1 cellular context compared by ENCODE assay signal in genomic region chr19:10431254-10431942, GRCh38.
TF ChIP-seq lines count a peak whose summit lies in the region.

No MANE protein-coding gene starts in this region.

TF ChIP-seq in K562, 482 proteins besides CTCF, POLR2A, EP300 and RAD21 (continued from another document and continues in another):
- TF ChIP-seq POU5F1 (IDR thresholded peaks at IDR 0.05; ENCODE audit: borderline replicate concordance, low read depth, low read length, partially characterized antibody) (no peak), NCOR1 (IDR thresholded peaks at IDR 0.05) (peak; percentile 21; the same call in 1 of the 2 replicates), ZNF592 (IDR thresholded peaks at IDR 0.05) (peak; percentile 14; the same call in 1 of the 2 replicates), HLTF (IDR thresholded peaks at IDR 0.05) (0 out of 2 replicates have a peak, but pooled peaks have one; percentile 38), SOX6 (IDR thresholded peaks at IDR 0.05) (no peak), CBFB (CRISPR knock-in tag; IDR thresholded peaks at IDR 0.05) (peak; percentile 95), CEBPB (tag; IDR thresholded peaks at IDR 0.05) (no peak), ZNF347 (CRISPR knock-in tag; IDR thresholded peaks at IDR 0.05; ENCODE audit: low read depth) (no peak), ZNF124 (CRISPR knock-in tag; IDR thresholded peaks at IDR 0.05) (no peak), RBM39 (optimal IDR thresholded peaks at IDR 0.05; ENCODE audit: low read depth, low read length) (peak; percentile 76), NCOA4 (IDR thresholded peaks at IDR 0.05; ENCODE audit: partially characterized antibody) (peak; percentile 92), PKNOX1 (IDR thresholded peaks at IDR 0.05) (peak; percentile 82), CBX1 (IDR thresholded peaks at IDR 0.05; ENCODE audit: low read depth) (peak; percentile 99), NR2C2 (CRISPR knock-in tag; IDR thresholded peaks at IDR 0.05) (peak; percentile 79), NR2C2 (tag; IDR thresholded peaks at IDR 0.05) (no peak), CREB1 (IDR thresholded peaks at IDR 0.05) (no peak), CREB1 (CRISPR knock-in tag; IDR thresholded peaks at IDR 0.05) (peak; percentile 21; the same call in 1 of the 2 replicates), BRD4 (IDR thresholded peaks at IDR 0.05) (0 out of 2 replicates have a peak, but pooled peaks have one; percentile 50), EP400 (IDR thresholded peaks at IDR 0.05) (0 out of 2 replicates have a peak, but pooled peaks have one; percentile 51), CBX3 (IDR thresholded peaks at IDR 0.05; ENCODE audit: borderline replicate concordance in 1 of 2, low read length in 2 of 2) (peak; percentile 89 to 96), ZKSCAN8 (CRISPR knock-in tag; IDR thresholded peaks at IDR 0.05) (peak; percentile 100), HDGF (IDR thresholded peaks at IDR 0.05) (peak; percentile 99), MTA3 (IDR thresholded peaks at IDR 0.05; ENCODE audit: borderline replicate concordance) (peak; percentile 62), SMARCB1 (IDR thresholded peaks at IDR 0.05; ENCODE audit: insufficient read length, low read depth) (no peak), HDAC1 (IDR thresholded peaks at IDR 0.05) (peak; percentile 90 to 97; a peak in 3 of 4 replicates), ERF (CRISPR knock-in tag; IDR thresholded peaks at IDR 0.05) (0 out of 2 replicates have a peak, but pooled peaks have one; percentile 18), KDM5B (IDR thresholded peaks at IDR 0.05; ENCODE audit: insufficient replicate concordance, low read depth, low read length) (peak; percentile 19), FOXM1 (IDR thresholded peaks at IDR 0.05; ENCODE audit: low read depth) (peak; percentile 58; the same call in 1 of the 2 replicates), FOXM1 (CRISPR knock-in tag; IDR thresholded peaks at IDR 0.05; ENCODE audit: low read depth) (no peak), PREB (CRISPR knock-in tag; IDR thresholded peaks at IDR 0.05) (peak; percentile 69; the same call in 1 of the 2 replicates), TOE1 (IDR thresholded peaks at IDR 0.05; ENCODE audit: borderline replicate concordance) (peak; percentile 70), TOE1 (CRISPR knock-in tag; IDR thresholded peaks at IDR 0.05; ENCODE audit: borderline replicate concordance, low read depth) (0 out of 2 replicates have a peak, but pooled peaks have one; percentile 26), ATF1 (CRISPR knock-in tag; IDR thresholded peaks at IDR 0.05) (no peak), ATF1 (tag; IDR thresholded peaks at IDR 0.05) (peak; percentile 63), CCAR2 (IDR thresholded peaks at IDR 0.05; ENCODE audit: low read depth, low read length) (0 out of 2 replicates have a peak, but pooled peaks have one; percentile 48), RFX1 (IDR thresholded peaks at IDR 0.05) (no peak), ARNT (IDR thresholded peaks at IDR 0.05) (peak; percentile 41 to 81; a peak in 1 of 4 replicates), NCOA1 (IDR thresholded peaks at IDR 0.05; ENCODE audit: low read depth) (0 out of 2 replicates have a peak, but pooled peaks have one; percentile 44), ARID1B (IDR thresholded peaks at IDR 0.05) (peak; percentile 19; the same call in 1 of the 2 replicates), POLR2B (IDR thresholded peaks at IDR 0.05; ENCODE audit: low read depth, partially characterized antibody) (peak; percentile 28), DMBX1 (CRISPR knock-in tag; IDR thresholded peaks at IDR 0.05; ENCODE audit: borderline replicate concordance) (peak; percentile 40; the same call in 1 of the 2 replicates), RBM25 (IDR thresholded peaks at IDR 0.05; ENCODE audit: low read depth, low read length, severe bottlenecking) (peak; percentile 98), TAL1 (IDR thresholded peaks at IDR 0.05) (peak; percentile 17; the same call in 1 of the 2 replicates), TEAD1 (CRISPR knock-in tag; IDR thresholded peaks at IDR 0.05) (peak in 1 of 2 experiments; percentile 83; a peak in 2 of 4 replicates), SAFB (IDR thresholded peaks at IDR 0.05; ENCODE audit: borderline replicate concordance, low read depth, low read length) (0 out of 2 replicates have a peak, but pooled peaks have one; percentile 7), ZNF766 (CRISPR knock-in tag; conservative IDR thresholded peaks at IDR 0.05) (no peak), SAFB2 (IDR thresholded peaks at IDR 0.05; ENCODE audit: borderline replicate concordance, low read depth, low read length, severe bottlenecking) (no peak), ZBTB12 (CRISPR knock-in tag; IDR thresholded peaks at IDR 0.05) (no peak), DPF2 (IDR thresholded peaks at IDR 0.05) (peak; percentile 61)
- TF ChIP-seq, protein P1, sequence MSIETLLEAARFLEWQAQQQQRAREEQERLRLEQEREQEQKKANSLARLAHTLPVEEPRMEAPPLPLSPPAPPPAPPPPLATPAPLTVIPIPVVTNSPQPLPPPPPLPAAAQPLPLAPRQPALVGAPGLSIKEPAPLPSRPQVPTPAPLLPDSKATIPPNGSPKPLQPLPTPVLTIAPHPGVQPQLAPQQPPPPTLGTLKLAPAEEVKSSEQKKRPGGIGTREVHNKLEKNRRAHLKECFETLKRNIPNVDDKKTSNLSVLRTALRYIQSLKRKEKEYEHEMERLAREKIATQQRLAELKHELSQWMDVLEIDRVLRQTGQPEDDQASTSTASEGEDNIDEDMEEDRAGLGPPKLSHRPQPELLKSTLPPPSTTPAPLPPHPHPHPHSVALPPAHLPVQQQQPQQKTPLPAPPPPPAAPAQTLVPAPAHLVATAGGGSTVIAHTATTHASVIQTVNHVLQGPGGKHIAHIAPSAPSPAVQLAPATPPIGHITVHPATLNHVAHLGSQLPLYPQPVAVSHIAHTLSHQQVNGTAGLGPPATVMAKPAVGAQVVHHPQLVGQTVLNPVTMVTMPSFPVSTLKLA (conservative IDR thresholded peaks at IDR 0.05), result peak in 1 of 2 experiments; percentile 51; a peak in 3 of 4 replicates
- TF ChIP-seq, protein P2, sequence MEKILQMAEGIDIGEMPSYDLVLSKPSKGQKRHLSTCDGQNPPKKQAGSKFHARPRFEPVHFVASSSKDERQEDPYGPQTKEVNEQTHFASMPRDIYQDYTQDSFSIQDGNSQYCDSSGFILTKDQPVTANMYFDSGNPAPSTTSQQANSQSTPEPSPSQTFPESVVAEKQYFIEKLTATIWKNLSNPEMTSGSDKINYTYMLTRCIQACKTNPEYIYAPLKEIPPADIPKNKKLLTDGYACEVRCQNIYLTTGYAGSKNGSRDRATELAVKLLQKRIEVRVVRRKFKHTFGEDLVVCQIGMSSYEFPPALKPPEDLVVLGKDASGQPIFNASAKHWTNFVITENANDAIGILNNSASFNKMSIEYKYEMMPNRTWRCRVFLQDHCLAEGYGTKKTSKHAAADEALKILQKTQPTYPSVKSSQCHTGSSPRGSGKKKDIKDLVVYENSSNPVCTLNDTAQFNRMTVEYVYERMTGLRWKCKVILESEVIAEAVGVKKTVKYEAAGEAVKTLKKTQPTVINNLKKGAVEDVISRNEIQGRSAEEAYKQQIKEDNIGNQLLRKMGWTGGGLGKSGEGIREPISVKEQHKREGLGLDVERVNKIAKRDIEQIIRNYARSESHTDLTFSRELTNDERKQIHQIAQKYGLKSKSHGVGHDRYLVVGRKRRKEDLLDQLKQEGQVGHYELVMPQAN (IDR thresholded peaks at IDR 0.05; ENCODE audit: borderline replicate concordance), result peak; percentile 80
- TF ChIP-seq, protein P3, sequence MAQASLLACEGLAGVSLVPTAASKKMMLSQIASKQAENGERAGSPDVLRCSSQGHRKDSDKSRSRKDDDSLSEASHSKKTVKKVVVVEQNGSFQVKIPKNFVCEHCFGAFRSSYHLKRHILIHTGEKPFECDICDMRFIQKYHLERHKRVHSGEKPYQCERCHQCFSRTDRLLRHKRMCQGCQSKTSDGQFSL (CRISPR knock-in tag; IDR thresholded peaks at IDR 0.05), result 0 out of 2 replicates have a peak, but pooled peaks have one; percentile 3
- TF ChIP-seq, protein P3 (tag; IDR thresholded peaks at IDR 0.05), result no peak
- TF ChIP-seq, protein P4, sequence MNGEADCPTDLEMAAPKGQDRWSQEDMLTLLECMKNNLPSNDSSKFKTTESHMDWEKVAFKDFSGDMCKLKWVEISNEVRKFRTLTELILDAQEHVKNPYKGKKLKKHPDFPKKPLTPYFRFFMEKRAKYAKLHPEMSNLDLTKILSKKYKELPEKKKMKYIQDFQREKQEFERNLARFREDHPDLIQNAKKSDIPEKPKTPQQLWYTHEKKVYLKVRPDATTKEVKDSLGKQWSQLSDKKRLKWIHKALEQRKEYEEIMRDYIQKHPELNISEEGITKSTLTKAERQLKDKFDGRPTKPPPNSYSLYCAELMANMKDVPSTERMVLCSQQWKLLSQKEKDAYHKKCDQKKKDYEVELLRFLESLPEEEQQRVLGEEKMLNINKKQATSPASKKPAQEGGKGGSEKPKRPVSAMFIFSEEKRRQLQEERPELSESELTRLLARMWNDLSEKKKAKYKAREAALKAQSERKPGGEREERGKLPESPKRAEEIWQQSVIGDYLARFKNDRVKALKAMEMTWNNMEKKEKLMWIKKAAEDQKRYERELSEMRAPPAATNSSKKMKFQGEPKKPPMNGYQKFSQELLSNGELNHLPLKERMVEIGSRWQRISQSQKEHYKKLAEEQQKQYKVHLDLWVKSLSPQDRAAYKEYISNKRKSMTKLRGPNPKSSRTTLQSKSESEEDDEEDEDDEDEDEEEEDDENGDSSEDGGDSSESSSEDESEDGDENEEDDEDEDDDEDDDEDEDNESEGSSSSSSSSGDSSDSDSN (IDR thresholded peaks at IDR 0.05; ENCODE audit: borderline replicate concordance in 1 of 2, low read depth in 2 of 2, low read length in 2 of 2), result no peak
- TF ChIP-seq, protein P5, sequence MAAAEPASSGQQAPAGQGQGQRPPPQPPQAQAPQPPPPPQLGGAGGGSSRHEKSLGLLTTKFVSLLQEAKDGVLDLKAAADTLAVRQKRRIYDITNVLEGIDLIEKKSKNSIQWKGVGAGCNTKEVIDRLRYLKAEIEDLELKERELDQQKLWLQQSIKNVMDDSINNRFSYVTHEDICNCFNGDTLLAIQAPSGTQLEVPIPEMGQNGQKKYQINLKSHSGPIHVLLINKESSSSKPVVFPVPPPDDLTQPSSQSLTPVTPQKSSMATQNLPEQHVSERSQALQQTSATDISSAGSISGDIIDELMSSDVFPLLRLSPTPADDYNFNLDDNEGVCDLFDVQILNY (CRISPR knock-in tag; IDR thresholded peaks at IDR 0.05), result 0 out of 2 replicates have a peak, but pooled peaks have one; percentile 70
